21 cellular contexts compared by ENCODE assay signal in genomic region chr17:69336580-69336979, GRCh38.
"Had no signal": no experiment of that assay in that cellular context is flagged by ENCODE, and none has a peak within 500 bp of the region (broad histone marks: within the 10 kb centered on the region; RNA-seq: fewer than 3 reads in every experiment).

No MANE protein-coding gene starts in this region.

- H2AFZ ChIP-seq: parathyroid adenoma had no signal

- H3K4me1 Mint-ChIP-seq: naive B cell had no signal

- H3K27me3 ChIP-seq: heart right ventricle, sigmoid colon, stomach, transverse colon had no signal

- H3K4me3 ChIP-seq: heart right ventricle, prostate gland, sigmoid colon, skin epidermis, stomach, thoracic aorta, transverse colon had no signal

- FAIRE-seq: islet of Langerhans had no signal

- H3K27ac ChIP-seq: heart right ventricle, parathyroid adenoma, prostate gland, sigmoid colon, skin epidermis, stomach, thoracic aorta, transverse colon had no signal

- H3K79me2 ChIP-seq: parathyroid adenoma had no signal

- H3K9me3 ChIP-seq: prostate gland, sigmoid colon, stomach, thoracic aorta, transverse colon had no signal

- H3K9ac ChIP-seq: parathyroid adenoma had no signal

- ATAC-seq: effector memory CD8-positive, alpha-beta T cell; esophagus mucosa; heart right ventricle had no signal

- DNase-seq: effector memory CD8-positive, alpha-beta T cell; heart right ventricle; hypothalamus; kidney glomerular epithelial cell; mesendoderm; naive B cell; nephron progenitor cell; retina; sigmoid colon; stimulated activated CD4-positive, alpha-beta T cell treated with anti-CD3 and anti-CD28 coated beads, Interleukin-2, amount 100 ng/mL, for 24 hours; stimulated activated naive CD4-positive, alpha-beta T cell; stomach; substantia nigra; transverse colon had no signal

- H3K4me1 ChIP-seq: heart right ventricle, prostate gland, sigmoid colon, stomach had no signal

- H3K4me3 Mint-ChIP-seq: dendritic cell treated with granulocyte-macrophage colony-stimulating factor and Interleukin-4, amounts not matched to agents 40 ng/mL and 50 ng/mL, for 4 days; effector memory CD8-positive, alpha-beta T cell; naive B cell; nephron progenitor cell had no signal

- H3K36me3 ChIP-seq: heart right ventricle, prostate gland, sigmoid colon, stomach, thoracic aorta, transverse colon had no signal

- H3K27ac Mint-ChIP-seq: dendritic cell treated with granulocyte-macrophage colony-stimulating factor and Interleukin-4, amounts not matched to agents 40 ng/mL and 50 ng/mL, for 4 days; effector memory CD8-positive, alpha-beta T cell; naive B cell; nephron progenitor cell had no signal

- H3K9me3 Mint-ChIP-seq: dendritic cell treated with granulocyte-macrophage colony-stimulating factor and Interleukin-4, amounts not matched to agents 40 ng/mL and 50 ng/mL, for 4 days; effector memory CD8-positive, alpha-beta T cell had no signal
